Comparison of ENCODE assay signal across 25 cellular contexts in the genomic region with DNA sequence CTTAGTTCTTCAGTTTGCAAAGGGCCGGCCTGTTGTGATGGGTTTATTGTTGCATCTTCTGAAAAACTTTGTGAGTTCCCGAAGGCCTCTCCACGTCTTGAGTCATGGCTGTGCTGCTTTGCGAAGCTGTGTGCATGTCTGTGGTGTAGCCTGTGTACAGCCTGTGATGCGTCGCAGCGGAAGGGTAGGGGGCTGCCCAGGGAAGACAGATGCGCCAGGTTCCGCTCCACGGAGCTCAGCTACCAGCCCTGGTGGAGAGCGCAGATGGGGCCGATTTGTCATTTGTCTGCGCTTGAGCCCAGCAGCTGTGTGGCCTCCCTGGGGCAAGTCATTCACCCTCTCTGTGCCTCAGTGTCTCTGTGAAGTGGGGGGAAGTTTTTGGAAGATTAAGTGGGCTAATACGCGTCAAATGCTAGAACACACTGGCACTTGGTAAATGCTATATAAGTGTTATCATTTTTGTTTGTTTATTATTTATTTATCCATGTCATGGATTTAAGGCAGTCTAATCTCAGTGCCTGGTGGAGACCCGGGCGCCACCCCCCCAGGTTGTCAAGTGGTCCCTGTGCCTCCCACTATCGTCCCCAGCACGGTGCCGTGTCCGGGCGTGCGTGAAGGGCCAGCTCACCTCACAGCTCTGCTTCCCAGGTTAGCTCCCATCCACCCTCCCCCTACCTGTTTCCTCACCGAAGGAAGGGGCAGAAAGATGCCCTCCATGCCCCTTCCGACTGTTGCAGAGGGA. TPM values are rescaled to one million over a fixed set of nuclear protein-coding genes. Genes with fewer than 3 reads are reported as not detected.
DNase-seq lines count a peak whose midpoint lies in the region; ATAC-seq, FAIRE-seq and TF ChIP-seq lines count a peak whose summit lies in the region.
"Had no signal": no experiment of that assay in that cellular context is flagged by ENCODE, and none has a peak within 500 bp of the region (broad histone marks: within the 10 kb centered on the region; RNA-seq: fewer than 3 reads in every experiment).

No MANE protein-coding gene starts in this region.

- peaks cover 27 to 50% of the 10 kb centered on the region in 2 donors for H3K4me1 Mint-ChIP-seq in stimulated activated naive B cell treated with anti-CD40 and anti-IgM and Interleukin-4, amounts not matched to agents 10 μg/mL and 1 μg/mL and 100 μg/mL, for 72 hours

- H4K20me1 ChIP-seq in GM12878 (ENCODE audit: control insufficient read depth, insufficient read depth), result no peaks in the 10 kb centered on the region

- RAD21 ChIA-PET in GM12878 (lab: Charles Lee; ENCODE audit: unreplicated experiment), result no interaction called here

- in situ Hi-C loops in GM12878 (cut with MboI), result no loop called here

- H3K9me3 ChIP-seq in HEK293 (ENCODE audit: control insufficient read depth, insufficient read depth, low read depth, low read length) (no peaks in the 10 kb centered on the region), GM12878 (replicated peaks; ENCODE audit: control insufficient read depth, insufficient read depth, low read length) (no peaks in the 10 kb centered on the region; the same call in 2 of the 3 replicates)
- H3K9me3 ChIP-seq: heart right ventricle, left lung, mucosa of descending colon, testis had no signal

- no peak overlapping the region for H3K9ac ChIP-seq in GM12878 (ENCODE audit: control insufficient read depth, insufficient read depth, low read length)
- H3K9ac ChIP-seq: GM23248 had no signal

- H3K27ac ChIP-seq in HEK293 (ENCODE audit: extremely low read depth, low read depth, low read length) (no peak overlapping the region), GM12878 (ENCODE audit: control insufficient read depth, insufficient read depth) (no peak overlapping the region)
- H3K27ac ChIP-seq: GM23248, heart right ventricle, left lung, testis had no signal

- no peak for TF ChIP-seq RAD21 in GM12878 (IDR thresholded peaks at IDR 0.05; ENCODE audit: insufficient read depth, low read depth, low read length)

- no peak overlapping the region for H3K4me3 Mint-ChIP-seq in stimulated activated naive B cell treated with anti-CD40 and anti-IgM and Interleukin-4, amounts not matched to agents 10 μg/mL and 1 μg/mL and 100 μg/mL, for 72 hours
- H3K4me3 Mint-ChIP-seq: activated CD4-positive, alpha-beta T cell treated with anti-CD3 and anti-CD28 coated beads, Interleukin-2, amount 10 ng/mL, durations not matched to agents 24 days and 14 days; activated naive CD4-positive, alpha-beta T cell treated with anti-CD3 and anti-CD28 coated beads, Interleukin-2, amount 50 U/mL, for 24 hours; activated T-helper 1 cell treated with anti-CD3 and anti-CD28 coated beads, Interleukin-12 subunit alpha, Interleukin-12 subunit beta, Interleukin-2, Interleukin-4 antibody, amounts not matched to agents 30 ng/mL and 10 ng/mL and 1 ng/mL, durations not matched to agents 14 hours and 24 hours and 36 hours had no signal

- H3K27ac Mint-ChIP-seq in stimulated activated naive B cell treated with anti-CD40 and anti-IgM and Interleukin-4, amounts not matched to agents 10 μg/mL and 1 μg/mL and 100 μg/mL, for 72 hours, result peak overlapping the region; percentile 48
- H3K27ac Mint-ChIP-seq: activated CD4-positive, alpha-beta T cell treated with anti-CD3 and anti-CD28 coated beads, Interleukin-2, amount 10 ng/mL, durations not matched to agents 24 days and 14 days; activated naive CD4-positive, alpha-beta T cell treated with anti-CD3 and anti-CD28 coated beads, Interleukin-2, amount 50 U/mL, for 24 hours; activated T-helper 1 cell treated with anti-CD3 and anti-CD28 coated beads, Interleukin-12 subunit alpha, Interleukin-12 subunit beta, Interleukin-2, Interleukin-4 antibody, amounts not matched to agents 30 ng/mL and 10 ng/mL and 1 ng/mL, durations not matched to agents 14 hours and 24 hours and 36 hours; stimulated activated memory B cell treated with anti-CD40 and anti-IgM and Interleukin-4, amounts not matched to agents 10 μg/mL and 1 μg/mL and 100 μg/mL, for 72 hours had no signal

- H3K9me3 Mint-ChIP-seq in stimulated activated naive B cell treated with anti-CD40 and anti-IgM and Interleukin-4, amounts not matched to agents 10 μg/mL and 1 μg/mL and 100 μg/mL, for 72 hours, result no peaks in the 10 kb centered on the region
- H3K9me3 Mint-ChIP-seq: activated CD4-positive, alpha-beta T cell treated with anti-CD3 and anti-CD28 coated beads, Interleukin-2, amount 10 ng/mL, durations not matched to agents 24 days and 14 days; activated naive CD4-positive, alpha-beta T cell treated with anti-CD3 and anti-CD28 coated beads, Interleukin-2, amount 50 U/mL, for 24 hours; activated T-helper 1 cell treated with anti-CD3 and anti-CD28 coated beads, Interleukin-12 subunit alpha, Interleukin-12 subunit beta, Interleukin-2, Interleukin-4 antibody, amounts not matched to agents 30 ng/mL and 10 ng/mL and 1 ng/mL, durations not matched to agents 14 hours and 24 hours and 36 hours; stimulated activated memory B cell treated with anti-CD40 and anti-IgM and Interleukin-4, amounts not matched to agents 10 μg/mL and 1 μg/mL and 100 μg/mL, for 72 hours had no signal

- intact Hi-C loops in GM12878 (cut with micrococcal nuclease; ENCODE audit: unreplicated experiment), result no loop called here

- ATAC-seq in GM12878, result peak; percentile 43
- ATAC-seq in stimulated activated naive B cell treated with anti-CD40 and anti-IgM and Interleukin-4, amounts not matched to agents 10 μg/mL and 1 μg/mL and 100 μg/mL, for 72 hours (replicated peaks), result peak in 1 of 2 donors; percentile 20
- ATAC-seq: heart right ventricle; left lung; mucosa of descending colon; stimulated activated memory B cell treated with anti-CD40 and anti-IgM and Interleukin-4, amounts not matched to agents 10 μg/mL and 1 μg/mL and 100 μg/mL, for 72 hours had no signal

- CTCF ChIA-PET in HEK293 (lab: Yijun Ruan, JAX), result no interaction called here
- CTCF ChIA-PET in GM12878 (lab: Yijun Ruan, JAX), result no interaction called here

- FAIRE-seq in GM12878 (lab: Jason Lieb, UNC) (no peak), GM19239 (lab: Jason Lieb, UNC) (no peak)
- FAIRE-seq: endothelial cell of umbilical vein, TTC549 had no signal

- H3K4me2 ChIP-seq in GM12878 (ENCODE audit: control insufficient read depth, insufficient read depth), result no peak overlapping the region
- H3K4me2 ChIP-seq: smooth muscle cell had no signal

- peaks cover 16 to 22% of the 10 kb centered on the region in 2 donors for H3K27me3 Mint-ChIP-seq in stimulated activated naive B cell treated with anti-CD40 and anti-IgM and Interleukin-4, amounts not matched to agents 10 μg/mL and 1 μg/mL and 100 μg/mL, for 72 hours
- H3K27me3 Mint-ChIP-seq: activated CD4-positive, alpha-beta T cell treated with anti-CD3 and anti-CD28 coated beads, Interleukin-2, amount 10 ng/mL, durations not matched to agents 24 days and 14 days; activated naive CD4-positive, alpha-beta T cell treated with anti-CD3 and anti-CD28 coated beads, Interleukin-2, amount 50 U/mL, for 24 hours had no signal

- H2AFZ ChIP-seq in GM12878 (ENCODE audit: control insufficient read depth, low read depth, low read length), result no peak overlapping the region
- H2AFZ ChIP-seq: GM23248 had no signal

- no peak for TF ChIP-seq EP300 in GM12878 (IDR thresholded peaks at IDR 0.05; ENCODE audit: borderline replicate concordance in 1 of 2, control insufficient read depth in 1 of 2, low read depth in 2 of 2, low read length in 2 of 2)

- 18% methylated on average over 25 of the region's 25 CpGs for WGBS in GM12878 (ENCODE audit: insufficient coverage, insufficient replicate concordance, low lambda C conversion rate, missing lambda C conversion rate)

- DNase-seq in NCI-H524 treated with DMSO at 0.1 percent for 48 hours (lab: John Stamatoyannopoulos, UW) (peak; percentile 68), GM12878 (ENCODE audit: low read depth, low spot score) (no peak), GM19239 (ENCODE audit: insufficient read length, low spot score) (no peak), GM19240 (ENCODE audit: insufficient read length, low spot score) (no peak), islet precursor cell (no peak)
- no peak for DNase-seq in stimulated activated naive B cell treated with anti-CD40 and anti-IgM and Interleukin-4, amounts not matched to agents 10 μg/mL and 1 μg/mL and 100 μg/mL, for 72 hours
- DNase-seq: activated CD4-positive, alpha-beta T cell treated with anti-CD3 and anti-CD28 coated beads, Interleukin-2, amount 10 ng/mL, durations not matched to agents 24 days and 14 days; anterior cingulate cortex; central memory CD4-positive, alpha-beta T cell; DND-41; GM23248; heart right ventricle; NCI-H1092; NCI-H2029 treated with DMSO at 0.1 percent for 48 hours; testis had no signal

- no peak for TF ChIP-seq POLR2A in GM12878 (IDR thresholded peaks at IDR 0.05; ENCODE audit: low read depth, low read length)

- H3K36me3 Mint-ChIP-seq in stimulated activated naive B cell treated with anti-CD40 and anti-IgM and Interleukin-4, amounts not matched to agents 10 μg/mL and 1 μg/mL and 100 μg/mL, for 72 hours, result no peaks in the 10 kb centered on the region
- H3K36me3 Mint-ChIP-seq: activated naive CD4-positive, alpha-beta T cell treated with anti-CD3 and anti-CD28 coated beads, Interleukin-2, amount 50 U/mL, for 24 hours; stimulated activated memory B cell treated with anti-CD40 and anti-IgM and Interleukin-4, amounts not matched to agents 10 μg/mL and 1 μg/mL and 100 μg/mL, for 72 hours had no signal

- H3K4me1 ChIP-seq in HEK293 (ENCODE audit: control insufficient read depth, insufficient read depth, low read length), result peaks cover 7% of the 10 kb centered on the region
- peaks cover 17% of the 10 kb centered on the region for H3K4me1 ChIP-seq in GM12878 (ENCODE audit: control insufficient read depth, insufficient read depth, low read length)
- H3K4me1 ChIP-seq: left lung, testis had no signal

- no TSS peak for BruUV-seq in GM12878 (replicated peaks; lab: Mats Ljungman, UMichigan)

- SMC1A ChIA-PET in GM12878 (lab: Charles Lee; ENCODE audit: uncharacterized antibody, unreplicated experiment), result no interaction called here

- H3K79me2 ChIP-seq in GM12878 (ENCODE audit: control insufficient read depth, insufficient read depth, low read length), result no peaks in the 10 kb centered on the region

- H3K27me3 ChIP-seq in GM12878 (replicated peaks in 1 of 2; ENCODE audit: control insufficient read depth in 2 of 2, insufficient read depth in 2 of 2, low read length in 1 of 2), result peaks cover 0 to 17% of the 10 kb centered on the region in 2 experiments; a peak in 2 of 4 replicates
- H3K27me3 ChIP-seq: left lung, testis had no signal

- no peak for TF ChIP-seq CTCF in HEK293 (tag by site-specific recombination; IDR thresholded peaks at IDR 0.05)
- no peak for TF ChIP-seq CTCF in GM12878 (IDR thresholded peaks at IDR 0.05 in 2 of 3, conservative IDR thresholded peaks at IDR 0.05 in 1 of 3; ENCODE audit: control insufficient read depth in 2 of 3, extremely low read depth in 1 of 3, insufficient read depth in 1 of 3, low read depth in 3 of 3, low read length in 3 of 3)

- POLR2A ChIA-PET in HEK293 (lab: Yijun Ruan, JAX), result no interaction called here
- POLR2A ChIA-PET in GM12878 (lab: Charles Lee), result interaction anchor here (0.5 kb wide), 1 partner anchor 53 kb away, joined by 4 read pairs; no protein-coding TSS in a partner anchor

- H3K36me3 ChIP-seq in HEK293 (ENCODE audit: control insufficient read depth in 2 of 2, insufficient read depth in 1 of 2, low read length in 2 of 2) (peaks cover 9 to 12% of the 10 kb centered on the region in 2 experiments; a peak in 2 of 3 replicates), GM12878 (ENCODE audit: control insufficient read depth in 2 of 2, insufficient read depth in 2 of 2, low read length in 1 of 2) (no peaks in the 10 kb centered on the region)
- H3K36me3 ChIP-seq: heart right ventricle, left lung had no signal

- no peak overlapping the region for H3K4me3 ChIP-seq in HEK293 (ENCODE audit: low read depth, low read length)
- no peak overlapping the region for H3K4me3 ChIP-seq in GM12878
- H3K4me3 ChIP-seq: GM23248, heart right ventricle, left lung, mucosa of descending colon, smooth muscle cell, testis had no signal

RNA-seq across cellular contexts. Expression of gene PDE9A, which starts 8.4 kb away (rescaled TPM):
- total RNA-seq in GM12878 (2013; cell fraction: nucleolus; rRNA removed), result 4.5 and 5.1 TPM in 2 replicates
- total RNA-seq in GM12878 (2014; rRNA removed) (0.11 and 0.22 TPM in 2 replicates), GM12878 (2014; rRNA removed; fragmentation: Illumina TruSeq; extraction: Trizol) (0.36 and 0.51 TPM in 2 replicates), GM12878 (2021) (0.28 TPM in 1 of 2 replicates, not detected in the other)
- 0.42 TPM for polyA plus RNA-seq in GM12878 (2011; ENCODE audit: low read depth)
- polyA plus RNA-seq in GM12878 (2011; rRNA removed) (0.45 and 0.53 TPM in 2 replicates), GM12878 (2014; fragmentation: Illumina TruSeq; extraction: Trizol) (0.24 and 0.32 TPM in 2 replicates), GM12878 (2014; fragmentation: Nextera tagmentation; extraction: Ambion mirVana) (under 1 TPM; 0.10 to 0.18 TPM), GM12878 (2014; rRNA removed) (0.08 and 0.29 TPM in 2 replicates), GM12878 (2016; fragmentation: Nextera tagmentation; extraction: Ambion mirVana) (under 1 TPM in 1 of 2 experiments, not detected in 1; 0.20 TPM)
- polyA plus RNA-seq in GM12878 (2011; cell fraction: cytosol; rRNA removed), result 0.38 and 0.57 TPM in 2 replicates
- 0.61 and 0.78 TPM in 2 replicates for polyA plus RNA-seq in GM12878 (2011; cell fraction: nucleus; rRNA removed)
- polyA plus RNA-seq in GM12878 (2012), result 0.76 and 0.88 TPM in 2 replicates
- polyA minus RNA-seq in GM12878 (2011; rRNA and poly(A)+ RNA removed), result 0.51 and 0.77 TPM in 2 replicates
- not detected in 2 replicates for polyA minus RNA-seq in GM12878 (2011; cell fraction: cytosol; rRNA and poly(A)+ RNA removed)
- polyA minus RNA-seq in GM12878 (2011; cell fraction: nucleus; rRNA and poly(A)+ RNA removed), result 0.24 TPM in 1 of 2 replicates, not detected in the other
- total RNA-seq: GM23248, LHCN-M2 had no signal
- polyA plus RNA-seq: GM23248 had no signal
